16 cellular contexts compared by ENCODE assay signal in genomic region chr22:48953830-48954229, GRCh38.
A peak's percentile ranks its signal among the peaks of the same experiment; 100 is the strongest.
DNase-seq lines count a peak whose midpoint lies in the region; ATAC-seq and TF ChIP-seq lines count a peak whose summit lies in the region.
"Had no signal": no experiment of that assay in that cellular context is flagged by ENCODE, and none has a peak within 500 bp of the region (broad histone marks: within the 10 kb centered on the region; RNA-seq: fewer than 3 reads in every experiment).

No MANE protein-coding gene starts in this region.

- H3K4me1 Mint-ChIP-seq in osteocyte (ENCODE audit: unreplicated experiment) (no peaks in the 10 kb centered on the region), progenitor cell of endocrine pancreas (ENCODE audit: low read depth) (no peaks in the 10 kb centered on the region)

- H3K4me1 ChIP-seq in esophagus muscularis mucosa: no peaks in the 10 kb centered on the region
- H3K4me1 ChIP-seq in body of pancreas: no peaks in the 10 kb centered on the region

- DNase-seq in cardiac septum (ENCODE audit: low spot score): peak; percentile 41
- DNase-seq in Right ventricle myocardium superior: no peak
- DNase-seq in esophagus muscularis mucosa (ENCODE audit: extremely low spot score): peak; percentile 55
- DNase-seq in osteocyte (ENCODE audit: extremely low spot score, unreplicated experiment): peak; percentile 59
- no peak for DNase-seq in body of pancreas
- no peak for DNase-seq in putamen (ENCODE audit: low spot score)
- no peak for DNase-seq in progenitor cell of endocrine pancreas (ENCODE audit: low spot score, unreplicated experiment)
- DNase-seq: CD8-positive, alpha-beta memory T cell; NCI-H1694 treated with DMSO at 0.1 percent for 48 hours; NCI-H2107; NCI-H226; NCI-H82; OCI-M1; SHP77 treated with DMSO at 0.1 percent for 48 hours had no signal

- WGBS in esophagus muscularis mucosa: 86% methylated on average over 11 of the region's 11 CpGs
- 58 to 67% methylated on average over 11 of the region's 11 CpGs for WGBS in body of pancreas, 2 donors

- intact Hi-C loops in cardiac septum (cut with DNase I) (no loop called here), Right ventricle myocardium superior (cut with DNase I) (no loop called here), esophagus muscularis mucosa (cut with DNase I) (loop anchor here (10.0 kb wide), 1 partner anchor 51 kb away; no protein-coding TSS in a partner anchor), body of pancreas (cut with DNase I) (no loop called here)

- H3K27ac Mint-ChIP-seq in osteocyte (ENCODE audit: unreplicated experiment) (no peak overlapping the region), progenitor cell of endocrine pancreas (no peak overlapping the region)
- H3K27ac Mint-ChIP-seq: CD8-positive, alpha-beta memory T cell had no signal

- H3K4me3 Mint-ChIP-seq in osteocyte (ENCODE audit: unreplicated experiment): no peak overlapping the region
- H3K4me3 Mint-ChIP-seq in progenitor cell of endocrine pancreas (ENCODE audit: low read depth): no peak overlapping the region
- H3K4me3 Mint-ChIP-seq: CD8-positive, alpha-beta memory T cell had no signal

- H3K27me3 Mint-ChIP-seq in osteocyte (ENCODE audit: unreplicated experiment): no peaks in the 10 kb centered on the region
- peaks cover 19% of the 10 kb centered on the region for H3K27me3 Mint-ChIP-seq in progenitor cell of endocrine pancreas

- H3K27me3 ChIP-seq in esophagus muscularis mucosa (peaks cover 0 to 54% (median 0%) of the 10 kb centered on the region in 4 donors), body of pancreas (no peaks in the 10 kb centered on the region)

- TF ChIP-seq EP300 in esophagus muscularis mucosa (IDR thresholded peaks at IDR 0.05): no peak

- TF ChIP-seq POLR2A in esophagus muscularis mucosa (IDR thresholded peaks at IDR 0.05; ENCODE audit: low read depth) (no peak), body of pancreas (IDR thresholded peaks at IDR 0.05) (no peak)

- H3K36me3 Mint-ChIP-seq in osteocyte (ENCODE audit: unreplicated experiment) (no peaks in the 10 kb centered on the region), progenitor cell of endocrine pancreas (ENCODE audit: insufficient read depth) (no peaks in the 10 kb centered on the region)
- H3K36me3 Mint-ChIP-seq: CD8-positive, alpha-beta memory T cell had no signal

- TF ChIP-seq CTCF in esophagus muscularis mucosa (IDR thresholded peaks at IDR 0.05) (no peak), osteocyte (IDR thresholded peaks at IDR 0.05) (no peak), body of pancreas (IDR thresholded peaks at IDR 0.05) (no peak), progenitor cell of endocrine pancreas (IDR thresholded peaks at IDR 0.05; ENCODE audit: unreplicated experiment) (no peak)

- H3K36me3 ChIP-seq in esophagus muscularis mucosa (no peaks in the 10 kb centered on the region), body of pancreas (replicated peaks in 1 of 2; ENCODE audit: insufficient read depth in 1 of 2, low read depth in 2 of 2) (no peaks in the 10 kb centered on the region)
- H3K36me3 ChIP-seq: BLaER1 treated with 17β-estradiol and CSF1 and Interleukin-3, amounts not matched to agents 10 nM and 100 nM had no signal

- ATAC-seq in Right ventricle myocardium superior (ENCODE audit: poor library complexity) (no peak), body of pancreas (no peak)
- ATAC-seq: K562 had no signal

- H3K27ac ChIP-seq in esophagus muscularis mucosa (replicated peaks in 1 of 4) (no peak overlapping the region), body of pancreas (no peak overlapping the region)
- H3K27ac ChIP-seq: BLaER1 treated with 17β-estradiol and CSF1 and Interleukin-3, amounts not matched to agents 10 nM and 100 nM had no signal

- H3K4me3 ChIP-seq in esophagus muscularis mucosa: no peak overlapping the region
- no peak overlapping the region for H3K4me3 ChIP-seq in body of pancreas
- H3K4me3 ChIP-seq: BLaER1 treated with 17β-estradiol and CSF1 and Interleukin-3, amounts not matched to agents 10 nM and 100 nM; K562 had no signal

- H3K9me3 ChIP-seq in esophagus muscularis mucosa (no peaks in the 10 kb centered on the region), body of pancreas (no peaks in the 10 kb centered on the region)
- H3K9me3 ChIP-seq: BLaER1 treated with 17β-estradiol and CSF1 and Interleukin-3, amounts not matched to agents 10 nM and 100 nM had no signal

- peaks cover 7% of the 10 kb centered on the region for H3K9me3 Mint-ChIP-seq in osteocyte (ENCODE audit: unreplicated experiment)
- no peaks in the 10 kb centered on the region for H3K9me3 Mint-ChIP-seq in progenitor cell of endocrine pancreas (ENCODE audit: low read depth)

Comparison
In these comparisons a context has a peak if more than half of its experiments do, and no peak if none do; other contexts are left out.
1. DNase-seq: peak in cardiac septum (single experiment), esophagus muscularis mucosa (single experiment) and osteocyte (single experiment); none in Right ventricle myocardium superior (single experiment), body of pancreas (0 of 4), putamen (single experiment) and progenitor cell of endocrine pancreas (single experiment).